Comparison of ENCODE assay signal across 18 cellular contexts in genomic region chr4:96342790-96343455, GRCh38.
"Had no signal": no experiment of that assay in that cellular context is flagged by ENCODE, and none has a peak within 500 bp of the region (broad histone marks: within the 10 kb centered on the region; RNA-seq: fewer than 3 reads in every experiment).

No MANE protein-coding gene starts in this region.

- H3K36me3 ChIP-seq: lower lobe of right lung, right lobe of liver, tibial artery, WERI-Rb-1 had no signal

- H3K27me3 ChIP-seq: right lobe of liver, tibial artery had no signal

- H3K4me1 ChIP-seq: foreskin keratinocyte, lower lobe of right lung, right lobe of liver, tibial artery had no signal

- FAIRE-seq: kidney had no signal

- H3K9me3 ChIP-seq: mucosa of descending colon, right lobe of liver, tibial artery had no signal

- H3K4me3 ChIP-seq: lower lobe of right lung, mucosa of descending colon, right lobe of liver, skin epidermis, tibial artery had no signal

- ATAC-seq: foreskin keratinocyte; lower lobe of right lung; mucosa of descending colon; right lobe of liver; stimulated activated effector memory CD8-positive, alpha-beta T cell treated with anti-CD3 and anti-CD28 coated beads, Interleukin-12 subunit alpha, Interleukin-12 subunit beta, amount 100 ng/mL, for 72 hours; stimulated activated naive CD8-positive, alpha-beta T cell treated with anti-CD3 and anti-CD28 coated beads, Interleukin-15, amount 100 ng/mL, for 72 hours had no signal

- H3K27ac ChIP-seq: foreskin keratinocyte, lower lobe of right lung, right lobe of liver, skin epidermis, tibial artery, WERI-Rb-1 had no signal

- DNase-seq: activated gamma-delta T cell treated with Interleukin-2 at 50 U/mL for 16 hours; activated T-cell treated with anti-CD3 and anti-CD28 coated beads, Interleukin-2, amount 50 U/mL, for 1 hour; aorta; effector CD8-positive, alpha-beta T cell; foreskin keratinocyte; kidney; lower lobe of right lung; mesendoderm; mucosa of descending colon; nephron progenitor cell; posterior cingulate gyrus; right lobe of liver; stimulated activated CD4-positive, alpha-beta T cell treated with anti-CD3 and anti-CD28 coated beads, Interleukin-2, amount 100 ng/mL, for 24 hours; stimulated activated naive CD8-positive, alpha-beta T cell treated with anti-CD3 and anti-CD28 coated beads, Interleukin-15, amount 100 ng/mL, for 72 hours; tibial artery; WERI-Rb-1 had no signal
